Comparison of ENCODE assay signal across 8 cellular contexts in genomic region chr9:90102292-90102901, GRCh38.
DNase-seq lines count a peak whose midpoint lies in the region; ATAC-seq and TF ChIP-seq lines count a peak whose summit lies in the region.

No MANE protein-coding gene starts in this region.

- WGBS in right lobe of liver (ENCODE audit: insufficient coverage, low coverage, low lambda C conversion rate, missing lambda C conversion rate) = 7% methylated on average over 6 of the region's 6 CpGs

- H3K4me3 ChIP-seq in BE2C (ENCODE audit: low read depth, low read length) (no peak overlapping the region), right lobe of liver (no peak overlapping the region)

- H3K36me3 ChIP-seq in BE2C (no peaks in the 10 kb centered on the region), right lobe of liver (no peaks in the 10 kb centered on the region)

- TF ChIP-seq CTCF in BE2C (IDR thresholded peaks at IDR 0.05; ENCODE audit: low read depth, low read length) (peak; percentile 89), right lobe of liver (IDR thresholded peaks at IDR 0.05) (peak; percentile 80 to 93 (median 86))

- no peak for TF ChIP-seq POLR2A in right lobe of liver (IDR thresholded peaks at IDR 0.05)

- H3K4me1 ChIP-seq in BE2C (no peaks in the 10 kb centered on the region; the same call in 1 of the 2 replicates), right lobe of liver (peaks cover 0 to 3% (median 0%) of the 10 kb centered on the region in 4 donors)

- H3K27me3 ChIP-seq in BE2C (no peaks in the 10 kb centered on the region; the same call in 1 of the 2 replicates), right lobe of liver (no peaks in the 10 kb centered on the region)

- H3K27ac ChIP-seq in right lobe of liver = no peak overlapping the region

- ATAC-seq in HG03432 (IDR thresholded peaks at IDR 0.05; ENCODE audit: unreplicated experiment) (peak; percentile 91), right lobe of liver (peak; percentile 86 to 96 (median 95))

- intact Hi-C loops in right lobe of liver (cut with DNase I) = loop anchor here in 1 of 2 donors (5.0 kb wide), 1 partner anchor 500 kb away; no protein-coding TSS in a partner anchor

- DNase-seq in BE2C = peak; percentile 84
- DNase-seq in GM19240 (ENCODE audit: insufficient read length, low spot score) = peak; percentile 82
- peak; percentile 40 for DNase-seq in NCI-H446 treated with DMSO at 0.1 percent for 48 hours (lab: John Stamatoyannopoulos, UW)
- peak; percentile 74 for DNase-seq in activated CD4-positive, alpha-beta T cell treated with anti-CD3 and anti-CD28 coated beads, Interleukin-2, amount 50 U/mL, for 1 hour
- peak; percentile 42 for DNase-seq in dedifferentiated amniotic fluid mesenchymal stem cell (ENCODE audit: extremely low spot score)
- peak; percentile 81 to 86 (median 85) for DNase-seq in right lobe of liver
- DNase-seq in stimulated activated CD4-positive, alpha-beta T cell treated with anti-CD3 and anti-CD28 coated beads, TNF-alpha, amount 100 ng/mL, for 4 hours (ENCODE audit: low read depth in 3 of 3) = peak; percentile 38 to 60 (median 58)

- H3K9me3 ChIP-seq in BE2C (no peaks in the 10 kb centered on the region), right lobe of liver (no peaks in the 10 kb centered on the region)
